ENCODE assay signal across 13 cellular contexts in genomic region chr12:22974865-22975264, GRCh38.
A peak's percentile ranks its signal among the peaks of the same experiment; 100 is the strongest.
DNase-seq lines count a peak whose midpoint lies in the region; ATAC-seq and TF ChIP-seq lines count a peak whose summit lies in the region.
"Had no signal": no experiment of that assay in that cellular context is flagged by ENCODE, and none has a peak within 500 bp of the region (broad histone marks: within the 10 kb centered on the region; RNA-seq: fewer than 3 reads in every experiment).

No MANE protein-coding gene starts in this region.

- H3K36me3 ChIP-seq in MG63 (no peaks in the 10 kb centered on the region), lung (ENCODE audit: control insufficient read depth in 2 of 2, insufficient read depth in 2 of 2, low read length in 2 of 2) (no peaks in the 10 kb centered on the region)

- no peaks in the 10 kb centered on the region for H3K9me3 ChIP-seq in MG63
- no peaks in the 10 kb centered on the region for H3K9me3 ChIP-seq in lung (ENCODE audit: control insufficient read depth in 2 of 2, insufficient read depth in 1 of 2, low read length in 1 of 2)

- no peaks in the 10 kb centered on the region for H3K27me3 ChIP-seq in MG63
- no peaks in the 10 kb centered on the region for H3K27me3 ChIP-seq in lung (ENCODE audit: control insufficient read depth, insufficient read depth)

- DNase-seq in AG09319 (ENCODE audit: extremely low read depth, low read depth) = peak; percentile 18
- peak; percentile 38 for DNase-seq in MG63
- DNase-seq in cardiac fibroblast (ENCODE audit: low read depth in 2 of 2) = peak; percentile 83 to 96
- no peak for DNase-seq in lung (ENCODE audit: low spot score)
- no peak for DNase-seq in C1 segment of cervical spinal cord (lab: John Stamatoyannopoulos, UW)
- DNase-seq: CD4-positive, alpha-beta T cell; hypothalamus; naive thymus-derived CD8-positive, alpha-beta T cell; stimulated activated CD4-positive, alpha-beta T cell treated with anti-CD3 and anti-CD28 coated beads, Interleukin-15, amount 100 ng/mL, for 24 hours; stimulated activated naive CD8-positive, alpha-beta T cell treated with anti-CD3 and anti-CD28 coated beads, Interleukin-15, Interleukin-2, amounts not matched to agents 100 U/mL and 50 U/mL, for 24 hours had no signal

- H3K4me3 ChIP-seq in MG63 (no peak overlapping the region), cardiac fibroblast (replicated peaks in 1 of 2; ENCODE audit: low read depth in 2 of 2, low read length in 2 of 2) (no peak overlapping the region), lung (no peak overlapping the region)

- TF ChIP-seq CTCF in AG09319 (IDR thresholded peaks at IDR 0.05; ENCODE audit: low read depth, low read length) (no peak), cardiac fibroblast (IDR thresholded peaks at IDR 0.05; ENCODE audit: low read depth, low read length) (no peak), lung (IDR thresholded peaks at IDR 0.05; ENCODE audit: control extremely low read depth, extremely low read depth) (no peak)

- no peak overlapping the region for H3K27ac ChIP-seq in lung (ENCODE audit: low read depth in 1 of 2, low read length in 1 of 2)

- peak; percentile 81 for ATAC-seq in lung (ENCODE audit: insufficient read depth, low FRiP score)
- no peak for ATAC-seq in GM19351 (IDR thresholded peaks at IDR 0.05; ENCODE audit: unreplicated experiment)
- ATAC-seq in GM19463 (IDR thresholded peaks at IDR 0.05; ENCODE audit: unreplicated experiment) = no peak
- ATAC-seq in GM21528 (IDR thresholded peaks at IDR 0.05; ENCODE audit: low FRiP score, unreplicated experiment) = no peak
- ATAC-seq: naive thymus-derived CD8-positive, alpha-beta T cell; stimulated activated naive CD8-positive, alpha-beta T cell treated with anti-CD3 and anti-CD28 coated beads, Interleukin-15, Interleukin-2, amounts not matched to agents 100 U/mL and 50 U/mL, for 24 hours had no signal

- no peaks in the 10 kb centered on the region for H3K4me1 ChIP-seq in lung (ENCODE audit: control insufficient read depth in 2 of 2, insufficient read depth in 2 of 2, low read length in 2 of 2)

Comparison
In these comparisons a context has a peak if more than half of its experiments do, and no peak if none do; other contexts are left out.
1. DNase-seq: peak in AG09319 (single experiment), MG63 (single experiment) and cardiac fibroblast (2 of 2); none in lung (single experiment) and C1 segment of cervical spinal cord (0 of 14).